18 cellular contexts compared by ENCODE assay signal in genomic region chr18:64380117-64380516, GRCh38.
DNase-seq lines count a peak whose midpoint lies in the region; ATAC-seq, FAIRE-seq and TF ChIP-seq lines count a peak whose summit lies in the region.
"Had no signal": no experiment of that assay in that cellular context is flagged by ENCODE, and none has a peak within 500 bp of the region (broad histone marks: within the 10 kb centered on the region; RNA-seq: fewer than 3 reads in every experiment).

No MANE protein-coding gene starts in this region.

- POLR2A ChIA-PET in activated CD8-positive, alpha-beta T cell treated with anti-CD3 and anti-CD28 coated beads for 36 hours (lab: Charles Lee) = no interaction called here

- no peaks in the 10 kb centered on the region for H3K36me3 Mint-ChIP-seq in activated CD8-positive, alpha-beta T cell treated with anti-CD3 and anti-CD28 coated beads for 36 hours (ENCODE audit: low read depth)
- H3K36me3 Mint-ChIP-seq: activated naive CD4-positive, alpha-beta T cell treated with anti-CD3 and anti-CD28 coated beads, Interleukin-2, amount 50 U/mL, for 72 hours had no signal

- H3K79me2 ChIP-seq in KMS-11 (ENCODE audit: insufficient read depth, low read depth) = no peaks in the 10 kb centered on the region

- TF ChIP-seq CTCF in KMS-11 (conservative IDR thresholded peaks at IDR 0.05; ENCODE audit: low read depth, low read length) = no peak
- no peak for TF ChIP-seq CTCF in activated CD8-positive, alpha-beta T cell treated with anti-CD3 and anti-CD28 coated beads for 36 hours (IDR thresholded peaks at IDR 0.05)

- CTCF ChIA-PET in activated CD8-positive, alpha-beta T cell treated with anti-CD3 and anti-CD28 coated beads for 36 hours (lab: Charles Lee) = no interaction called here

- peaks cover 48% of the 10 kb centered on the region for H3K4me1 ChIP-seq in KMS-11 (ENCODE audit: low read depth, poor library complexity, severe bottlenecking)

- H3K36me3 ChIP-seq in KMS-11 (ENCODE audit: insufficient read depth) = no peaks in the 10 kb centered on the region
- H3K36me3 ChIP-seq: MG63 had no signal

- peak; percentile 99 for ATAC-seq in GM18508 (IDR thresholded peaks at IDR 0.05; ENCODE audit: insufficient read depth, unreplicated experiment)
- peak; percentile 90 for ATAC-seq in GM21381 (IDR thresholded peaks at IDR 0.05; ENCODE audit: unreplicated experiment)
- peak; percentile 99 for ATAC-seq in HG02973 (IDR thresholded peaks at IDR 0.05; ENCODE audit: unreplicated experiment)
- ATAC-seq in activated CD8-positive, alpha-beta T cell treated with anti-CD3 and anti-CD28 coated beads for 36 hours = no peak
- ATAC-seq: activated naive CD4-positive, alpha-beta T cell treated with anti-CD3 and anti-CD28 coated beads, Interleukin-2, amount 50 U/mL, for 72 hours; left cardiac atrium; stimulated activated naive CD8-positive, alpha-beta T cell treated with anti-CD3 and anti-CD28 coated beads, Interleukin-15, Interleukin-2, amounts not matched to agents 100 U/mL and 50 U/mL, for 24 hours had no signal

- H3K4me1 Mint-ChIP-seq in activated CD8-positive, alpha-beta T cell treated with anti-CD3 and anti-CD28 coated beads for 36 hours (ENCODE audit: low read depth) = no peaks in the 10 kb centered on the region

- H4K20me1 ChIP-seq in KMS-11 (ENCODE audit: insufficient read depth) = no peaks in the 10 kb centered on the region

- intact Hi-C loops in activated CD8-positive, alpha-beta T cell treated with anti-CD3 and anti-CD28 coated beads for 36 hours (cut with micrococcal nuclease) = no loop called here

- no peak overlapping the region for H3K4me3 ChIP-seq in KMS-11 (IDR thresholded peaks at IDR 0.05; ENCODE audit: insufficient read depth, low read depth, low read length)
- H3K4me3 ChIP-seq: MG63, SK-N-MC had no signal

- no peak for FAIRE-seq in HTR-8/SVneo (lab: Jason Lieb, UNC)

- no peaks in the 10 kb centered on the region for H3K27me3 ChIP-seq in KMS-11 (ENCODE audit: insufficient read depth, low read depth)
- H3K27me3 ChIP-seq: MG63 had no signal

- no peak overlapping the region for H3K27ac Mint-ChIP-seq in activated CD8-positive, alpha-beta T cell treated with anti-CD3 and anti-CD28 coated beads for 36 hours
- H3K27ac Mint-ChIP-seq: activated naive CD4-positive, alpha-beta T cell treated with anti-CD3 and anti-CD28 coated beads, Interleukin-2, amount 50 U/mL, for 72 hours had no signal

- no peak overlapping the region for H3K4me3 Mint-ChIP-seq in activated CD8-positive, alpha-beta T cell treated with anti-CD3 and anti-CD28 coated beads for 36 hours

- H2AFZ ChIP-seq in KMS-11 (ENCODE audit: low read depth) = peak overlapping the region; percentile 15; the same call in 1 of the 2 replicates

- H3K9me3 Mint-ChIP-seq in activated CD8-positive, alpha-beta T cell treated with anti-CD3 and anti-CD28 coated beads for 36 hours = peaks cover 4% of the 10 kb centered on the region

- H3K27ac ChIP-seq in KMS-11 = peak overlapping the region; percentile 64
- H3K27ac ChIP-seq: SK-N-MC had no signal

- H3K9ac ChIP-seq in KMS-11 = no peak overlapping the region

- DNase-seq in HTR-8/SVneo (ENCODE audit: insufficient read length, low spot score) (no peak), NCI-H524 treated with DMSO at 0.1 percent for 48 hours (lab: John Stamatoyannopoulos, UW) (no peak), occipital lobe (lab: John Stamatoyannopoulos, UW) (no peak)
- DNase-seq in activated CD8-positive, alpha-beta T cell treated with anti-CD3 and anti-CD28 coated beads for 36 hours = no peak
- DNase-seq: activated CD4-positive, alpha-beta T cell treated with anti-CD3 and anti-CD28 coated beads, Interleukin-2, amount 50 U/mL, for 1 hour; EL; HCEC 1CT; left cardiac atrium; MG63; NCI-H69; nucleus accumbens; stimulated activated naive CD8-positive, alpha-beta T cell treated with anti-CD3 and anti-CD28 coated beads, Interleukin-15, Interleukin-2, amounts not matched to agents 100 U/mL and 50 U/mL, for 24 hours had no signal

- no peaks in the 10 kb centered on the region for H3K27me3 Mint-ChIP-seq in activated CD8-positive, alpha-beta T cell treated with anti-CD3 and anti-CD28 coated beads for 36 hours

- H3K4me2 ChIP-seq in KMS-11 = peak overlapping the region; percentile 87
